In genomic region chr13:28380319-28380718, GRCh38 we compare ENCODE assay signal across 26 cellular contexts.
A peak's percentile ranks its signal among the peaks of the same experiment; 100 is the strongest.
DNase-seq lines count a peak whose midpoint lies in the region; ATAC-seq, FAIRE-seq and TF ChIP-seq lines count a peak whose summit lies in the region.
"Had no signal": no experiment of that assay in that cellular context is flagged by ENCODE, and none has a peak within 500 bp of the region (broad histone marks: within the 10 kb centered on the region; RNA-seq: fewer than 3 reads in every experiment).

No MANE protein-coding gene starts in this region.

- dilution Hi-C loops in endothelial cell of umbilical vein (cut with MboI; ENCODE audit: extremely low pct_ligation_motif_present, low sequenced_read_pairs), result no loop called here

- DNase-seq in HepG2 (ENCODE audit: low spot score) (no peak), right lobe of liver (no peak), WTC11 (ENCODE audit: low spot score) (no peak), endothelial cell of umbilical vein (ENCODE audit: low read depth, low spot score) (no peak), middle frontal gyrus (ENCODE audit: extremely low spot score, low spot score) (no peak)
- no peak for DNase-seq in stimulated activated CD4-positive, alpha-beta T cell treated with anti-CD3 and anti-CD28 coated beads, Interleukin-4, amount 100 ng/mL, for 4 hours
- no peak for DNase-seq in central memory CD4-positive, alpha-beta T cell
- DNase-seq: 8988T; ACHN; AML-193; BE2C; CD4-positive, alpha-beta T cell; CD8-positive, alpha-beta memory T cell; DMS 273 treated with DMSO at 0.1 percent for 48 hours; DMS79; EL; GF-D8; GOT3; H7; HCEC 1CT had no signal

- 34% methylated on average over 3 of the region's 3 CpGs for WGBS in HepG2 (ENCODE audit: low lambda C conversion rate)
- 87% methylated on average over 3 of the region's 3 CpGs for WGBS in right lobe of liver (ENCODE audit: insufficient coverage, low coverage, low lambda C conversion rate, missing lambda C conversion rate)

- no peak overlapping the region for H3K4me3 ChIP-seq in HepG2 (replicated peaks in 1 of 3; ENCODE audit: insufficient read depth in 1 of 3, low read depth in 2 of 3, low read length in 3 of 3)
- no peak overlapping the region for H3K4me3 ChIP-seq in right lobe of liver
- no peak overlapping the region for H3K4me3 ChIP-seq in endothelial cell of umbilical vein (replicated peaks in 1 of 3; ENCODE audit: insufficient read depth in 1 of 3, low read depth in 1 of 3, low read length in 3 of 3)
- H3K4me3 ChIP-seq: A549; BLaER1 treated with 17β-estradiol and CSF1 and Interleukin-3, amounts not matched to agents 10 nM and 100 nM had no signal

- no peaks in the 10 kb centered on the region for H3K9me3 Mint-ChIP-seq in WTC11
- H3K9me3 Mint-ChIP-seq: CD4-positive, alpha-beta T cell; CD8-positive, alpha-beta memory T cell had no signal

- H3K79me2 ChIP-seq in HepG2 (ENCODE audit: insufficient read depth, low read length), result no peaks in the 10 kb centered on the region
- H3K79me2 ChIP-seq in endothelial cell of umbilical vein (ENCODE audit: control insufficient read depth, insufficient read depth, low read length), result no peaks in the 10 kb centered on the region

- ATAC-seq in HepG2 (no peak), right lobe of liver (no peak), WTC11 (no peak)
- ATAC-seq: A549 had no signal

- peaks cover 2% of the 10 kb centered on the region for H3K4me1 ChIP-seq in HepG2 (ENCODE audit: insufficient read depth, low read length)
- H3K4me1 ChIP-seq in right lobe of liver, result no peaks in the 10 kb centered on the region
- peaks cover 38% of the 10 kb centered on the region for H3K4me1 ChIP-seq in endothelial cell of umbilical vein (ENCODE audit: control insufficient read depth, extremely low read depth, insufficient read depth, low read length)
- H3K4me1 ChIP-seq: A549 had no signal

- CTCF ChIA-PET in HepG2 (lab: Yijun Ruan, JAX; ENCODE audit: low intra/inter-chr PET ratio, low total read pairs) (no interaction called here), WTC11 (lab: Charles Lee) (no interaction called here), endothelial cell of umbilical vein (lab: Charles Lee) (interaction anchor here (0.5 to 2.5 kb wide), 13 partner anchors 12 to 100 kb away, joined by 3 to 12 read pairs (median 5); no protein-coding TSS in a partner anchor)

- no peaks in the 10 kb centered on the region for H4K20me1 ChIP-seq in HepG2 (ENCODE audit: insufficient read depth, low read length)
- no peaks in the 10 kb centered on the region for H4K20me1 ChIP-seq in endothelial cell of umbilical vein (replicated peaks; ENCODE audit: control insufficient read depth, extremely low read depth, insufficient read depth, low read length)
- H4K20me1 ChIP-seq: BLaER1 treated with 17β-estradiol and CSF1 and Interleukin-3, amounts not matched to agents 10 nM and 100 nM had no signal

- H3K36me3 ChIP-seq in HepG2 (replicated peaks in 1 of 2; ENCODE audit: control insufficient read depth in 1 of 2, insufficient read depth in 2 of 2, low read length in 2 of 2), result no peaks in the 10 kb centered on the region
- no peaks in the 10 kb centered on the region for H3K36me3 ChIP-seq in right lobe of liver
- H3K36me3 ChIP-seq in endothelial cell of umbilical vein (ENCODE audit: control insufficient read depth in 2 of 2, extremely low read depth in 1 of 2, insufficient read depth in 2 of 2, low read length in 2 of 2), result peaks cover 3 to 6% of the 10 kb centered on the region in 2 experiments
- H3K36me3 ChIP-seq: BE2C had no signal

- in situ Hi-C loops in HepG2 (cut with HindIII; ENCODE audit: extremely low pct_ligation_motif_present, low pct_unique_long_range_greater_than_20kb), result no loop called here

- FAIRE-seq in HepG2 (lab: Jason Lieb, UNC), result no peak
- no peak for FAIRE-seq in endothelial cell of umbilical vein (lab: Jason Lieb, UNC)
- FAIRE-seq: A549, D721Med, GM12891, GM18507 had no signal

- peak overlapping the region; percentile 71; the same call in 1 of the 2 replicates for H3K27ac Mint-ChIP-seq in WTC11
- H3K27ac Mint-ChIP-seq: CD14-positive monocyte; CD4-positive, alpha-beta T cell; CD8-positive, alpha-beta memory T cell had no signal

- no peak for TF ChIP-seq POLR2A in HepG2 (IDR thresholded peaks at IDR 0.05; ENCODE audit: insufficient read depth in 1 of 2, low read depth in 2 of 2, low read length in 2 of 2)
- no peak for TF ChIP-seq POLR2A in right lobe of liver (IDR thresholded peaks at IDR 0.05)
- no peak for TF ChIP-seq POLR2A in endothelial cell of umbilical vein (IDR thresholded peaks at IDR 0.05; ENCODE audit: low read depth, low read length)

- no peak for TF ChIP-seq EP300 in HepG2 (IDR thresholded peaks at IDR 0.05; ENCODE audit: low read depth in 2 of 2, low read length in 2 of 2)
- no peak for TF ChIP-seq EP300 in HepG2 (CRISPR knock-in tag; IDR thresholded peaks at IDR 0.05; ENCODE audit: borderline replicate concordance)

- H3K36me3 Mint-ChIP-seq in WTC11, result peaks cover 28% of the 10 kb centered on the region

- no peaks in the 10 kb centered on the region for H3K27me3 Mint-ChIP-seq in WTC11 (ENCODE audit: low read depth)
- H3K27me3 Mint-ChIP-seq: CD4-positive, alpha-beta T cell had no signal

- H3K9me3 ChIP-seq in HepG2 (ENCODE audit: low read length) (no peaks in the 10 kb centered on the region), right lobe of liver (no peaks in the 10 kb centered on the region), endothelial cell of umbilical vein (replicated peaks; ENCODE audit: control insufficient read depth, insufficient read depth, low read length) (no peaks in the 10 kb centered on the region)
- H3K9me3 ChIP-seq: A549; BE2C; BLaER1 treated with 17β-estradiol and CSF1 and Interleukin-3, amounts not matched to agents 10 nM and 100 nM had no signal

- H3K27ac ChIP-seq in HepG2 (ENCODE audit: extremely low read length, insufficient read depth, low read length) (no peak overlapping the region), right lobe of liver (no peak overlapping the region), endothelial cell of umbilical vein (ENCODE audit: insufficient read depth, low read depth, low read length) (peak overlapping the region; percentile 58)
- H3K27ac ChIP-seq: A549 had no signal

- TF ChIP-seq CTCF in HepG2 (CRISPR knock-in tag; IDR thresholded peaks at IDR 0.05), result no peak
- no peak for TF ChIP-seq CTCF in right lobe of liver (IDR thresholded peaks at IDR 0.05)
- no peak for TF ChIP-seq CTCF in WTC11 (IDR thresholded peaks at IDR 0.05)
- no peak for TF ChIP-seq CTCF in endothelial cell of umbilical vein (IDR thresholded peaks at IDR 0.05; ENCODE audit: extremely low read depth in 1 of 2, insufficient read depth in 1 of 2, low read depth in 1 of 2, low read length in 2 of 2)

- peaks cover 45% of the 10 kb centered on the region for H3K4me1 Mint-ChIP-seq in WTC11

- POLR2A ChIA-PET in HepG2 (lab: Yijun Ruan, JAX), result no interaction called here
- POLR2A ChIA-PET in WTC11 (lab: Charles Lee), result interaction anchor here (1.0 kb wide), 1 partner anchor 11 kb away, joined by 3 read pairs; no protein-coding TSS in a partner anchor
- POLR2A ChIA-PET in endothelial cell of umbilical vein (lab: Charles Lee), result interaction anchor here (0.8 to 1.4 kb wide), 3 partner anchors 12 to 28 kb away, joined by 3 to 4 read pairs (median 3); no protein-coding TSS in a partner anchor

- intact Hi-C loops in HepG2 (cut with micrococcal nuclease; ENCODE audit: unreplicated experiment) (no loop called here), right lobe of liver (cut with DNase I) (no loop called here), endothelial cell of umbilical vein (cut with micrococcal nuclease) (no loop called here)

- no peaks in the 10 kb centered on the region for H3K9me1 ChIP-seq in endothelial cell of umbilical vein (replicated peaks; ENCODE audit: control insufficient read depth, extremely low read depth, insufficient read depth, low read length)

- no TSS peak for BruUV-seq in HepG2 (replicated peaks; lab: Mats Ljungman, UMichigan)
- no TSS peak for BruUV-seq in endothelial cell of umbilical vein (replicated peaks; lab: Mats Ljungman, UMichigan)

- no peak overlapping the region for H3K9ac ChIP-seq in HepG2 (ENCODE audit: insufficient read depth, low read depth, low read length)
- H3K9ac ChIP-seq in endothelial cell of umbilical vein (replicated peaks; ENCODE audit: extremely low read depth, insufficient read depth, low read length), result no peak overlapping the region
- H3K9ac ChIP-seq: BLaER1 treated with 17β-estradiol and CSF1 and Interleukin-3, amounts not matched to agents 10 nM and 100 nM had no signal

- H2AFZ ChIP-seq in HepG2 (ENCODE audit: low read length) (no peak overlapping the region), endothelial cell of umbilical vein (ENCODE audit: low read depth, low read length) (no peak overlapping the region)

- H3K4me2 ChIP-seq in HepG2 (ENCODE audit: low read depth, low read length), result no peak overlapping the region
- H3K4me2 ChIP-seq in endothelial cell of umbilical vein (ENCODE audit: insufficient read depth, low read length), result peak overlapping the region; percentile 20
- H3K4me2 ChIP-seq: A549 had no signal

- H3K27me3 ChIP-seq in HepG2 (ENCODE audit: control insufficient read depth in 1 of 2, insufficient read depth in 2 of 2, low read length in 2 of 2) (no peaks in the 10 kb centered on the region), right lobe of liver (no peaks in the 10 kb centered on the region), endothelial cell of umbilical vein (ENCODE audit: control insufficient read depth in 2 of 2, insufficient read depth in 2 of 2, low read length in 2 of 2) (no peaks in the 10 kb centered on the region)
- H3K27me3 ChIP-seq: BE2C had no signal

- no peak overlapping the region for H3K4me3 Mint-ChIP-seq in WTC11
- H3K4me3 Mint-ChIP-seq: CD4-positive, alpha-beta T cell; CD8-positive, alpha-beta memory T cell had no signal

- TF ChIP-seq RAD21 in HepG2 (CRISPR knock-in tag; IDR thresholded peaks at IDR 0.05), result no peak

TF ChIP-seq in HepG2, 621 proteins besides CTCF, POLR2A, EP300 and RAD21:
- no peak for TF ChIP-seq ZNF230 (CRISPR knock-in tag; IDR thresholded peaks at IDR 0.05)
- peak; percentile 55 for TF ChIP-seq MAFF (IDR thresholded peaks at IDR 0.05; ENCODE audit: low read depth, low read length)
- peak; percentile 22 to 60; a peak in 2 of 4 replicates for TF ChIP-seq MAFK (conservative IDR thresholded peaks at IDR 0.05 in 1 of 2, IDR thresholded peaks at IDR 0.05 in 1 of 2; ENCODE audit: low read length in 2 of 2)

TF ChIP-seq in WTC11, 78 proteins besides CTCF, POLR2A, EP300 and RAD21 (continues in another document):
- TF ChIP-seq ZMAT4 (CRISPR knock-in tag; IDR thresholded peaks at IDR 0.05), result no peak

TF ChIP-seq in endothelial cell of umbilical vein, 7 proteins besides CTCF, POLR2A, EP300 and RAD21 (continues in another document):
- TF ChIP-seq POLR2AphosphoS5 (IDR thresholded peaks at IDR 0.05; ENCODE audit: insufficient read depth, low read depth, low read length), result no peak
- no peak for TF ChIP-seq FOS (IDR thresholded peaks at IDR 0.05; ENCODE audit: borderline replicate concordance, insufficient read depth, low read length)
- TF ChIP-seq GATA2 (IDR thresholded peaks at IDR 0.05; ENCODE audit: insufficient read depth, insufficient read length, low read depth, low read length), result no peak
- TF ChIP-seq MAX (IDR thresholded peaks at IDR 0.05; ENCODE audit: insufficient read depth, insufficient read length), result no peak
- no peak for TF ChIP-seq MYC (IDR thresholded peaks at IDR 0.05; ENCODE audit: low read depth, low read length)
